8 cellular contexts compared by ENCODE assay signal in genomic region chr1:246724001-246724724, GRCh38. TPM values are rescaled to one million over a fixed set of nuclear protein-coding genes. Genes with fewer than 3 reads are reported as not detected.
DNase-seq lines count a peak whose midpoint lies in the region; ATAC-seq and TF ChIP-seq lines count a peak whose summit lies in the region.

A gene with protein sequence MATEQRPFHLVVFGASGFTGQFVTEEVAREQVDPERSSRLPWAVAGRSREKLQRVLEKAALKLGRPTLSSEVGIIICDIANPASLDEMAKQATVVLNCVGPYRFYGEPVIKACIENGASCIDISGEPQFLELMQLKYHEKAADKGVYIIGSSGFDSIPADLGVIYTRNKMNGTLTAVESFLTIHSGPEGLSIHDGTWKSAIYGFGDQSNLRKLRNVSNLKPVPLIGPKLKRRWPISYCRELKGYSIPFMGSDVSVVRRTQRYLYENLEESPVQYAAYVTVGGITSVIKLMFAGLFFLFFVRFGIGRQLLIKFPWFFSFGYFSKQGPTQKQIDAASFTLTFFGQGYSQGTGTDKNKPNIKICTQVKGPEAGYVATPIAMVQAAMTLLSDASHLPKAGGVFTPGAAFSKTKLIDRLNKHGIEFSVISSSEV (plus strand): TSS chr1:246724409. CDS start chr1:246724423, 14 bp downstream.

- no peak within 1 kb of the TSS for H3K56ac ChIP-seq in H9 (ENCODE audit: insufficient read length, low read depth, low read length)

- TF ChIP-seq CTCF in H9 (conservative IDR thresholded peaks at IDR 0.05) (no peak), osteoblast (IDR thresholded peaks at IDR 0.05; ENCODE audit: extremely low read depth, low read depth, low read length) (no peak), thoracic aorta (IDR thresholded peaks at IDR 0.05) (no peak)

- CTCF ChIA-PET in activated naive CD4-positive, alpha-beta T cell treated with anti-CD3 and anti-CD28 coated beads, Interleukin-2, amount 10 ng/mL, durations not matched to agents 7 days and 5 days (lab: Charles Lee): interaction anchor here (0.9 to 2.2 kb wide), 4 partner anchors 11 to 226 kb away, joined by 3 to 7 read pairs (median 4); no protein-coding TSS in a partner anchor

- no peak within 1 kb of the TSS for H4K8ac ChIP-seq in H9 (replicated peaks; ENCODE audit: insufficient read length, low read depth, low read length)

- H4K91ac ChIP-seq in H9 (ENCODE audit: insufficient read length, low read depth, low read length): no peak within 1 kb of the TSS

- H3K27ac ChIP-seq in H9 (ENCODE audit: insufficient read length, low read depth, low read length): no peak within 1 kb of the TSS
- H3K27ac ChIP-seq in SK-N-MC: no peak within 1 kb of the TSS
- H3K27ac ChIP-seq in osteoblast (ENCODE audit: low read depth, low read length): peak within 1 kb of the TSS; percentile 26
- peak within 1 kb of the TSS; percentile 47 to 58 for H3K27ac ChIP-seq in thoracic aorta

- no peak within 1 kb of the TSS for H3K23ac ChIP-seq in H9 (ENCODE audit: insufficient read length, low read depth, low read length)

- H2AFZ ChIP-seq in H9 (ENCODE audit: low read length) (peak within 1 kb of the TSS; percentile 66), osteoblast (ENCODE audit: low read length) (peak within 1 kb of the TSS; percentile 89)

- H3K4me3 ChIP-seq in MG63 (peak within 1 kb of the TSS; percentile 81), SK-N-MC (peak within 1 kb of the TSS; percentile 88), osteoblast (ENCODE audit: insufficient read depth, low read length) (peak within 1 kb of the TSS; percentile 80), thoracic aorta (peak within 1 kb of the TSS; percentile 83)

- H3K18ac ChIP-seq in H9 (ENCODE audit: insufficient read length, low read depth, low read length): peak within 1 kb of the TSS; percentile 89

- no peak within 1 kb of the TSS for H2BK120ac ChIP-seq in H9 (ENCODE audit: low read depth, low read length, poor library complexity, severe bottlenecking)

- H4K5ac ChIP-seq in H9 (ENCODE audit: insufficient read length, low read depth, low read length): no peak within 1 kb of the TSS

- H3K4me1 Mint-ChIP-seq in H9: peaks cover 7 to 10% of the 10 kb centered on the region in 2 experiments
- H3K4me1 Mint-ChIP-seq in activated naive CD4-positive, alpha-beta T cell treated with anti-CD3 and anti-CD28 coated beads, Interleukin-2, amount 10 ng/mL, durations not matched to agents 7 days and 5 days: peaks cover 17% of the 10 kb centered on the region

- H2BK5ac ChIP-seq in H9 (ENCODE audit: insufficient read length, low read length): no peak within 1 kb of the TSS

- peaks cover 25% of the 10 kb centered on the region for H3K36me3 ChIP-seq in MG63
- H3K36me3 ChIP-seq in SK-N-MC (ENCODE audit: insufficient read depth, low read length): peaks cover 22% of the 10 kb centered on the region
- H3K36me3 ChIP-seq in osteoblast (ENCODE audit: insufficient read depth, low read length): peaks cover 25% of the 10 kb centered on the region
- H3K36me3 ChIP-seq in thoracic aorta: peaks cover 5% of the 10 kb centered on the region

- H3K4ac ChIP-seq in H9 (ENCODE audit: low read depth, low read length): no peak within 1 kb of the TSS

- no peak within 1 kb of the TSS for H2BK15ac ChIP-seq in H9 (ENCODE audit: low read depth, low read length)

- H3T11ph ChIP-seq in H9 (ENCODE audit: low read length): no peak within 1 kb of the TSS

- DNase-seq in GM03348 (ENCODE audit: low spot score) (peak; percentile 97), H9 (peak; percentile 71), MG63 (peak; percentile 82), SK-N-MC (ENCODE audit: low read depth, low spot score) (no peak), glomerular endothelial cell (ENCODE audit: extremely low read depth, low read depth, low spot score) (no peak), osteoblast (ENCODE audit: insufficient read length, low spot score, missing footprints) (peak; percentile 99), thoracic aorta (ENCODE audit: low spot score) (peak; percentile 19)
- DNase-seq in activated naive CD4-positive, alpha-beta T cell treated with anti-CD3 and anti-CD28 coated beads, Interleukin-2, amount 10 ng/mL, durations not matched to agents 7 days and 5 days: peak; percentile 70

- peaks cover 11% of the 10 kb centered on the region for H3K9me3 ChIP-seq in H9 (ENCODE audit: control insufficient read depth, low read depth, low read length)
- H3K9me3 ChIP-seq in MG63: peaks cover 17% of the 10 kb centered on the region; the same call in 1 of the 2 replicates
- no peaks in the 10 kb centered on the region for H3K9me3 ChIP-seq in SK-N-MC (ENCODE audit: low read depth, low read length)
- H3K9me3 ChIP-seq in osteoblast (ENCODE audit: low read depth, low read length): no peaks in the 10 kb centered on the region
- no peaks in the 10 kb centered on the region for H3K9me3 ChIP-seq in thoracic aorta

- no peaks in the 10 kb centered on the region for H3K79me2 ChIP-seq in H9 (ENCODE audit: insufficient read depth, low read length)
- H3K79me2 ChIP-seq in osteoblast (ENCODE audit: insufficient read depth, low read length): peaks cover 40% of the 10 kb centered on the region

- H2BK12ac ChIP-seq in H9 (ENCODE audit: insufficient read length, low read depth, low read length): no peak within 1 kb of the TSS

- no peaks in the 10 kb centered on the region for H3K4me1 ChIP-seq in H9 (ENCODE audit: insufficient read depth, low read length)
- peaks cover 15% of the 10 kb centered on the region for H3K4me1 ChIP-seq in osteoblast (ENCODE audit: insufficient read depth, low read length)
- H3K4me1 ChIP-seq in thoracic aorta (ENCODE audit: control insufficient read depth in 1 of 2, low read depth in 2 of 2): peaks cover 0 to 15% of the 10 kb centered on the region in 2 donors

- peak within 1 kb of the TSS; percentile 80 to 92 for H3K4me3 Mint-ChIP-seq in H9
- H3K4me3 Mint-ChIP-seq in activated naive CD4-positive, alpha-beta T cell treated with anti-CD3 and anti-CD28 coated beads, Interleukin-2, amount 10 ng/mL, durations not matched to agents 7 days and 5 days: peak within 1 kb of the TSS; percentile 84

- H2BK20ac ChIP-seq in H9 (ENCODE audit: low read depth, low read length, poor library complexity, severe bottlenecking): no peak within 1 kb of the TSS

- H3K27me3 Mint-ChIP-seq in H9 (ENCODE audit: low read depth): peaks cover 20% of the 10 kb centered on the region
- H3K27me3 Mint-ChIP-seq in activated naive CD4-positive, alpha-beta T cell treated with anti-CD3 and anti-CD28 coated beads, Interleukin-2, amount 10 ng/mL, durations not matched to agents 7 days and 5 days: peaks cover 15% of the 10 kb centered on the region

- peak within 1 kb of the TSS in 1 of 3 experiments; percentile 31; a peak in 1 of 7 replicates for H3K27ac Mint-ChIP-seq in H9
- H3K27ac Mint-ChIP-seq in activated naive CD4-positive, alpha-beta T cell treated with anti-CD3 and anti-CD28 coated beads, Interleukin-2, amount 10 ng/mL, durations not matched to agents 7 days and 5 days: peak within 1 kb of the TSS; percentile 75

- peaks cover 5% of the 10 kb centered on the region for H3K23me2 ChIP-seq in H9 (ENCODE audit: insufficient read length, low read depth, low read length, poor library complexity, severe bottlenecking)

- ATAC-seq in thoracic aorta (ENCODE audit: insufficient number of reproducible peaks, low FRiP score, low read depth): peak; percentile 47

- no CpG with 5 or more reads among the region's 89 CpGs for WGBS in H9 (ENCODE audit: extremely low coverage, insufficient read length, low lambda C conversion rate)

- H3K9ac ChIP-seq in H9 (ENCODE audit: extremely low read depth, insufficient read length, low read length): peak within 1 kb of the TSS; percentile 64
- peak within 1 kb of the TSS; percentile 82 for H3K9ac ChIP-seq in SK-N-MC (ENCODE audit: insufficient read length)

- H2AK5ac ChIP-seq in H9 (ENCODE audit: insufficient read length, low read length): no peak within 1 kb of the TSS

- peak within 1 kb of the TSS; percentile 87 for H3K14ac ChIP-seq in H9 (ENCODE audit: insufficient read depth, low read length)

- peaks cover 26 to 28% of the 10 kb centered on the region in 2 experiments for H3K9me3 Mint-ChIP-seq in H9
- H3K9me3 Mint-ChIP-seq in activated naive CD4-positive, alpha-beta T cell treated with anti-CD3 and anti-CD28 coated beads, Interleukin-2, amount 10 ng/mL, durations not matched to agents 7 days and 5 days: peaks cover 11% of the 10 kb centered on the region

- no peaks in the 10 kb centered on the region for H4K20me1 ChIP-seq in H9 (ENCODE audit: control insufficient read depth, insufficient read depth, insufficient read length)
- H4K20me1 ChIP-seq in osteoblast (ENCODE audit: insufficient read depth, low read length): no peaks in the 10 kb centered on the region

- H3K4me2 ChIP-seq in H9 (ENCODE audit: insufficient read depth, insufficient read length, low read length) (peak within 1 kb of the TSS; percentile 93), osteoblast (ENCODE audit: insufficient read depth, low read length) (peak within 1 kb of the TSS; percentile 90)

- H3K27me3 ChIP-seq in H9 (ENCODE audit: insufficient read depth, low read length) (no peaks in the 10 kb centered on the region), MG63 (no peaks in the 10 kb centered on the region), osteoblast (ENCODE audit: insufficient read depth, low read length) (no peaks in the 10 kb centered on the region), thoracic aorta (replicated peaks; ENCODE audit: insufficient read depth) (no peaks in the 10 kb centered on the region)

- H3K79me1 ChIP-seq in H9 (ENCODE audit: insufficient read depth, low read depth, low read length, poor library complexity, severe bottlenecking): no peaks in the 10 kb centered on the region

- H3K36me3 Mint-ChIP-seq in H9 (ENCODE audit: insufficient read depth in 1 of 3, low read depth in 3 of 3): peaks cover 24 to 31% (median 26%) of the 10 kb centered on the region in 3 experiments
- H3K36me3 Mint-ChIP-seq in activated naive CD4-positive, alpha-beta T cell treated with anti-CD3 and anti-CD28 coated beads, Interleukin-2, amount 10 ng/mL, durations not matched to agents 7 days and 5 days: peaks cover 22% of the 10 kb centered on the region

RNA-seq across cellular contexts. Expression of the gene that starts here (rescaled TPM):
- total RNA-seq in H9 (2021) (19.5 and 20.7 TPM in 2 replicates), glomerular endothelial cell (31.4 and 36.3 TPM in 2 replicates), osteoblast (49.9 and 56.3 TPM in 2 replicates), thoracic aorta (10 to 100 TPM; 12.8 to 14.4 TPM)
- 51.1 and 76.6 TPM in 2 replicates for total RNA-seq in MG63 (2014; rRNA removed; shearing (Covaris generic); ENCODE audit: low replicate concordance)

Comparison
In these comparisons a context has a peak if more than half of its experiments do, and no peak if none do; other contexts are left out.
1. DNase-seq: peak in GM03348 (single experiment), H9 (single experiment), MG63 (single experiment), activated naive CD4-positive, alpha-beta T cell treated with anti-CD3 and anti-CD28 coated beads, Interleukin-2, amount 10 ng/mL, durations not matched to agents 7 days and 5 days (single experiment), osteoblast (single experiment) and thoracic aorta (single experiment); none in SK-N-MC (single experiment) and glomerular endothelial cell (single experiment).
2. H3K27ac ChIP-seq: peak in osteoblast (single experiment) and thoracic aorta (2 of 2); none in H9 (single experiment) and SK-N-MC (single experiment).
3. Peak in every context shown above with its lines, with median percentiles within 50 percentile points of each other: H3K4me3 ChIP-seq.